Comparison of ENCODE assay signal across 12 cellular contexts in genomic region chr2:217666338-217666737, GRCh38.
DNase-seq lines count a peak whose midpoint lies in the region; ATAC-seq lines count a peak whose summit lies in the region.
"Had no signal": no experiment of that assay in that cellular context is flagged by ENCODE, and none has a peak within 500 bp of the region (broad histone marks: within the 10 kb centered on the region; RNA-seq: fewer than 3 reads in every experiment).

No MANE protein-coding gene starts in this region.

- POLR2A ChIA-PET in CD4-positive, alpha-beta memory T cell (lab: Charles Lee; ENCODE audit: partially characterized antibody) = interaction anchor here (0.7 kb wide), 1 partner anchor 1227 kb away, joined by 3 read pairs; no protein-coding TSS in a partner anchor

- no peak overlapping the region for H3K4me3 Mint-ChIP-seq in CD4-positive, alpha-beta memory T cell

- H3K14ac ChIP-seq in mesenchymal stem cell (ENCODE audit: low read length in 2 of 2) = no peak overlapping the region

- no peaks in the 10 kb centered on the region for H3K36me3 ChIP-seq in mesenchymal stem cell (ENCODE audit: control insufficient read depth in 1 of 2, insufficient read depth in 2 of 2, low read depth in 1 of 2, low read length in 2 of 2)
- H3K36me3 ChIP-seq in CD4-positive, alpha-beta memory T cell (ENCODE audit: insufficient read depth, low read length) = no peaks in the 10 kb centered on the region
- H3K36me3 ChIP-seq: BLaER1 treated with 17β-estradiol and CSF1 and Interleukin-3, amounts not matched to agents 10 nM and 100 nM had no signal

- CTCF ChIA-PET in CD4-positive, alpha-beta memory T cell (lab: Charles Lee; ENCODE audit: partially characterized antibody) = no interaction called here

- no peak overlapping the region for H3K18ac ChIP-seq in mesenchymal stem cell (ENCODE audit: low read depth in 1 of 2, low read length in 2 of 2)

- H3K27ac ChIP-seq in mesenchymal stem cell (ENCODE audit: low read length, poor library complexity, severe bottlenecking) = no peak overlapping the region
- H3K27ac ChIP-seq in CD4-positive, alpha-beta memory T cell (ENCODE audit: low read depth, low read length) = no peak overlapping the region
- H3K27ac ChIP-seq: BLaER1 treated with 17β-estradiol and CSF1 and Interleukin-3, amounts not matched to agents 10 nM and 100 nM; psoas muscle had no signal

- H3K27me3 ChIP-seq in mesenchymal stem cell (ENCODE audit: control insufficient read depth in 1 of 2, insufficient read depth in 1 of 2, low read length in 2 of 2) = peaks cover 0 to 3% of the 10 kb centered on the region in 2 experiments
- H3K27me3 ChIP-seq in CD4-positive, alpha-beta memory T cell (ENCODE audit: insufficient read depth, low read length) = no peaks in the 10 kb centered on the region

- no peaks in the 10 kb centered on the region for H3K9me3 ChIP-seq in mesenchymal stem cell (ENCODE audit: control insufficient read depth, low read length)
- H3K9me3 ChIP-seq in CD4-positive, alpha-beta memory T cell (ENCODE audit: control insufficient read depth in 1 of 2, low read length in 2 of 2) = no peaks in the 10 kb centered on the region
- H3K9me3 ChIP-seq: BLaER1 treated with 17β-estradiol and CSF1 and Interleukin-3, amounts not matched to agents 10 nM and 100 nM; psoas muscle had no signal

- WGBS in mesenchymal stem cell = 50% methylated on average over 2 of the region's 2 CpGs

- peak overlapping the region in 1 of 2 experiments; percentile 6 for H3K4me3 ChIP-seq in mesenchymal stem cell (ENCODE audit: insufficient read depth in 1 of 2, low read depth in 1 of 2, low read length in 2 of 2)
- H3K4me3 ChIP-seq in CD4-positive, alpha-beta memory T cell (ENCODE audit: low read length in 2 of 2) = no peak overlapping the region
- H3K4me3 ChIP-seq: BLaER1 treated with 17β-estradiol and CSF1 and Interleukin-3, amounts not matched to agents 10 nM and 100 nM; psoas muscle had no signal

- peaks cover 0 to 2% (median 0%) of the 10 kb centered on the region in 8 donors for H3K9me3 Mint-ChIP-seq in CD4-positive, alpha-beta memory T cell

- no peaks in the 10 kb centered on the region for H3K36me3 Mint-ChIP-seq in CD4-positive, alpha-beta memory T cell

- no peak overlapping the region for H3K4me2 ChIP-seq in mesenchymal stem cell (ENCODE audit: low read length, poor library complexity, severe bottlenecking)
- H3K4me2 ChIP-seq: BLaER1 treated with 17β-estradiol and CSF1 and Interleukin-3, amounts not matched to agents 10 nM and 100 nM had no signal

- H2AK5ac ChIP-seq in mesenchymal stem cell (ENCODE audit: low read length, severe bottlenecking) = no peak overlapping the region

- no peak overlapping the region for H2AFZ ChIP-seq in mesenchymal stem cell (ENCODE audit: low read depth, low read length)

- no peak overlapping the region for H3K9ac ChIP-seq in mesenchymal stem cell (ENCODE audit: low read length)
- H3K9ac ChIP-seq: BLaER1 treated with 17β-estradiol and CSF1 and Interleukin-3, amounts not matched to agents 10 nM and 100 nM had no signal

- H3K4me1 Mint-ChIP-seq in CD4-positive, alpha-beta memory T cell = peaks cover 1 to 7% (median 4%) of the 10 kb centered on the region in 4 donors

- H3K23ac ChIP-seq in mesenchymal stem cell (ENCODE audit: low read length in 2 of 2) = no peak overlapping the region

- no peak overlapping the region for H2BK12ac ChIP-seq in mesenchymal stem cell (ENCODE audit: low read length in 2 of 2)

- no peak overlapping the region for H2BK120ac ChIP-seq in mesenchymal stem cell (ENCODE audit: low read depth, low read length)

- H3K27ac Mint-ChIP-seq in CD4-positive, alpha-beta memory T cell = peak overlapping the region in 1 of 7 donors; percentile 31

- H3K4ac ChIP-seq in mesenchymal stem cell (ENCODE audit: low read depth in 1 of 2, low read length in 2 of 2) = no peak overlapping the region

- ATAC-seq in GM21447 (IDR thresholded peaks at IDR 0.05; ENCODE audit: unreplicated experiment) = peak; percentile 63
- ATAC-seq in HG02970 (IDR thresholded peaks at IDR 0.05; ENCODE audit: low FRiP score, unreplicated experiment) = no peak
- ATAC-seq in HG02763 (IDR thresholded peaks at IDR 0.05; ENCODE audit: unreplicated experiment) = no peak

- no peaks in the 10 kb centered on the region for H3K27me3 Mint-ChIP-seq in CD4-positive, alpha-beta memory T cell

- intact Hi-C loops in CD4-positive, alpha-beta memory T cell (cut with micrococcal nuclease) = no loop called here

- no peak overlapping the region for H2BK15ac ChIP-seq in mesenchymal stem cell (ENCODE audit: low read depth, poor library complexity, severe bottlenecking)

- no peak overlapping the region for H2BK5ac ChIP-seq in mesenchymal stem cell (ENCODE audit: low read depth, low read length, poor library complexity, severe bottlenecking)

- no peak overlapping the region for H4K91ac ChIP-seq in mesenchymal stem cell (ENCODE audit: low read length)

- DNase-seq in AG20443 (ENCODE audit: low spot score) (peak; percentile 72), amniotic epithelial cell (ENCODE audit: low read depth) (peak; percentile 29), mesenchymal stem cell (peak; percentile 58), NCI-H2081 (lab: John Stamatoyannopoulos, UW) (no peak)
- no peak for DNase-seq in CD4-positive, alpha-beta memory T cell
- DNase-seq: amygdala, dermis blood vessel endothelial cell, psoas muscle had no signal

- H3K79me1 ChIP-seq in mesenchymal stem cell (replicated peaks; ENCODE audit: low read length, poor library complexity, severe bottlenecking) = no peaks in the 10 kb centered on the region

- H3K4me1 ChIP-seq in mesenchymal stem cell (ENCODE audit: control insufficient read depth, insufficient read depth, low read depth, low read length) = peaks cover 3% of the 10 kb centered on the region
- no peaks in the 10 kb centered on the region for H3K4me1 ChIP-seq in CD4-positive, alpha-beta memory T cell (ENCODE audit: insufficient read depth, low read length)
- H3K4me1 ChIP-seq: psoas muscle had no signal

- H4K8ac ChIP-seq in mesenchymal stem cell (ENCODE audit: low read length) = no peak overlapping the region

Comparison
In these comparisons a context has a peak if more than half of its experiments do, and no peak if none do; other contexts are left out.
1. DNase-seq: peak in AG20443 (single experiment), amniotic epithelial cell (single experiment) and mesenchymal stem cell (single experiment); none in CD4-positive, alpha-beta memory T cell (0 of 5) and NCI-H2081 (0 of 2).